In the genomic region with DNA sequence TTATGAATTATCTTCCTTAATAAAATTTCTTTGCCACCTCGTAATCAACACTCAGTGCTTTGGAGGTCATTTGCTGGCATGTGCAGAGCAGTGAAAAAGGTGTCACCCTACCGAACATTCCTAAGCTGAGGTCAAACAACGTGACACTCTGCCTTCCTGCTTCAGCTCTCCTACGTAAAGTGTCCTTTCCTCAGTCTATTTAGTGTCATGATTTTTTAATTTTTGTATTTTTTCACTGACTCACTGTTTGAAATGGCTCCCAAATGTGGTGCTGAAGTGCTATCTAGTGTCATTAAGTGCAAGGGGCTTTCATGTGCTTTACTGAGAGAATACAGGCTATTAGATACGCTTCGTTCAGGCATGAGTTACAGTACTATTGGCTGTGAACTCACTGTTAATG, we compare ENCODE assay signal across 1 cellular context.
TF ChIP-seq lines count a peak whose summit lies in the region.

No MANE protein-coding gene starts in this region.

TF ChIP-seq in K562, 482 proteins besides CTCF, POLR2A, EP300 and RAD21 (continued from another document):
- TF ChIP-seq ZNF395 (CRISPR knock-in tag; IDR thresholded peaks at IDR 0.05) (no peak), NONO (IDR thresholded peaks at IDR 0.05; ENCODE audit: low read depth in 2 of 2, low read length in 1 of 2) (no peak)
